ENCODE assay signal across 1 cellular context in genomic region chr15:25981114-25981513, GRCh38.
TF ChIP-seq lines count a peak whose summit lies in the region.

No MANE protein-coding gene starts in this region.

TF ChIP-seq in GM23338, 12 proteins besides CTCF, POLR2A, EP300 and RAD21 (continued from another document):
- TF ChIP-seq EZH2phosphoT487 (IDR thresholded peaks at IDR 0.05; ENCODE audit: unreplicated experiment): no peak
- TF ChIP-seq ZNF114 (CRISPR knock-in tag; IDR thresholded peaks at IDR 0.05): no peak
- no peak for TF ChIP-seq CREB1 (CRISPR knock-in tag; IDR thresholded peaks at IDR 0.05; ENCODE audit: low read depth)
